In the genomic region with DNA sequence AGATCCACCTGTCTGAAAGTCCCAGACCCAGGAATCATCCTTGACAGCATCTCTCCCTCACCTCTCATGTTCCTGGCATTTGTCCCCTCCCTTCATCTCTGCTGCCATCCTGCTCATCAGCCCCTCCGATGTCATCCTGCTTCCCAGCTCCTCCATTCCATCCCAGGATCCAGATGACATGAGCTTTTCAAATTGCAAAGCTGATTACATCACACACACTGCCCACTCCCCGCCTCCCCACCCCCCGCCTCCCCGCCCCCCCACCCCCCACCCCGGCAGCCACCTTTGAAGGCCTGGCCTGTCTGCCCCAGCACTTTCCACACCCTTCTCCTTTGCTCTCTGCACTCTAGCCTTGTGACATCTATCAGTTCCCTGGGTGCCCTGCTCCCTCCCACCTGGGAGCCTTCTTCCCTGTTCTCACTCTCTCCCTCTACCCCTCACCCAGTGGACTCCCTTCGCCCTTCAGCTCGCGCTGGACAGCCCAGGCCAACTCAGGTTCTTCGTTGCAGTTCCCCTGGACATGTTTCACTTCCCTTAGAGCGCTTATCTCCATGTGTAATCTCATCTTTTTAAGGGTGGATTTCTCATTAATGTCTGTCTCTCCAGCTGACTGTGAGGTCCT, we compare ENCODE assay signal across 16 cellular contexts.
DNase-seq lines count a peak whose midpoint lies in the region; ATAC-seq and TF ChIP-seq lines count a peak whose summit lies in the region.
"Had no signal": no experiment of that assay in that cellular context is flagged by ENCODE, and none has a peak within 500 bp of the region (broad histone marks: within the 10 kb centered on the region; RNA-seq: fewer than 3 reads in every experiment).

No MANE protein-coding gene starts in this region.

- H3K4me3 Mint-ChIP-seq in CD14-positive monocyte = peak overlapping the region in 1 of 2 donors; percentile 76
- H3K4me3 Mint-ChIP-seq in H9 = no peak overlapping the region
- peak overlapping the region; percentile 1 for H3K4me3 Mint-ChIP-seq in activated naive CD8-positive, alpha-beta T cell treated with anti-CD3 and anti-CD28 coated beads for 36 hours
- peak overlapping the region; percentile 25 for H3K4me3 Mint-ChIP-seq in nephron progenitor cell

- no peak overlapping the region for H4K5ac ChIP-seq in H9 (ENCODE audit: insufficient read length, low read depth, low read length)

- H3K27me3 ChIP-seq in H9 (ENCODE audit: insufficient read depth, low read length) = no peaks in the 10 kb centered on the region
- no peaks in the 10 kb centered on the region for H3K27me3 ChIP-seq in effector memory CD4-positive, alpha-beta T cell (replicated peaks; ENCODE audit: control insufficient read depth, insufficient read depth, low read length, poor library complexity, severe bottlenecking)

- no peak overlapping the region for H3K4me2 ChIP-seq in H9 (ENCODE audit: insufficient read depth, insufficient read length, low read length)

- peak; percentile 65 for DNase-seq in CD14-positive monocyte (ENCODE audit: low spot score)
- no peak for DNase-seq in H9
- no peak for DNase-seq in activated naive CD8-positive, alpha-beta T cell treated with anti-CD3 and anti-CD28 coated beads for 36 hours
- no peak for DNase-seq in nephron progenitor cell
- DNase-seq in GM10248 (ENCODE audit: extremely low spot score) = no peak
- DNase-seq in effector memory CD4-positive, alpha-beta T cell = no peak
- DNase-seq: activated CD4-positive, alpha-beta T cell treated with anti-CD3 and anti-CD28 coated beads, Interleukin-2, amount 50 U/mL, for 1 hour; left cardiac atrium; NCI-H1092; NCI-H748 treated with DMSO at 0.1 percent for 48 hours; stimulated activated CD4-positive, alpha-beta T cell treated with anti-CD3 and anti-CD28 coated beads, Interleukin-12 subunit alpha, Interleukin-12 subunit beta, amount 100 ng/mL, for 4 hours; stimulated activated CD8-positive, alpha-beta memory T cell treated with anti-CD3 and anti-CD28 coated beads, Interleukin-4, amount 100 ng/mL, for 48 hours had no signal

- WGBS in H9 (ENCODE audit: extremely low coverage, insufficient read length, low lambda C conversion rate) = no CpG with 5 or more reads among the region's 10 CpGs

- POLR2A ChIA-PET in GM10248 (lab: Yijun Ruan, JAX) = no interaction called here

- CTCF ChIA-PET in GM10248 (lab: Yijun Ruan, JAX) = interaction anchor here (1.0 to 1.4 kb wide), 4 partner anchors 10 to 82 kb away, joined by 3 to 5 read pairs (median 4); no protein-coding TSS in a partner anchor

- H2AFZ ChIP-seq in H9 (ENCODE audit: low read length) = no peak overlapping the region

- TF ChIP-seq CTCF in CD14-positive monocyte (IDR thresholded peaks at IDR 0.05) (no peak), H9 (conservative IDR thresholded peaks at IDR 0.05) (no peak), nephron progenitor cell (IDR thresholded peaks at IDR 0.05) (no peak), GM10248 (IDR thresholded peaks at IDR 0.05; ENCODE audit: control extremely low read depth, extremely low read depth, low read depth, missing control alignments) (no peak)

- H4K20me1 ChIP-seq in H9 (ENCODE audit: control insufficient read depth, insufficient read depth, insufficient read length) = peaks cover 3% of the 10 kb centered on the region

- no peak overlapping the region for H3K27ac ChIP-seq in H9 (ENCODE audit: insufficient read length, low read depth, low read length)
- no peak overlapping the region for H3K27ac ChIP-seq in effector memory CD4-positive, alpha-beta T cell (ENCODE audit: insufficient read depth, low read length, poor library complexity, severe bottlenecking)

- peaks cover 25% of the 10 kb centered on the region for H3K36me3 ChIP-seq in effector memory CD4-positive, alpha-beta T cell (ENCODE audit: control insufficient read depth, insufficient read depth, low read length)

- H3T11ph ChIP-seq in H9 (ENCODE audit: low read length) = no peak overlapping the region

- no peaks in the 10 kb centered on the region for H3K9me3 ChIP-seq in H9 (ENCODE audit: control insufficient read depth, low read depth, low read length)
- no peaks in the 10 kb centered on the region for H3K9me3 ChIP-seq in effector memory CD4-positive, alpha-beta T cell (ENCODE audit: control insufficient read depth, low read length)
- H3K9me3 ChIP-seq: neutrophil had no signal

- H4K91ac ChIP-seq in H9 (ENCODE audit: insufficient read length, low read depth, low read length) = no peak overlapping the region

- no peaks in the 10 kb centered on the region for H3K79me1 ChIP-seq in H9 (ENCODE audit: insufficient read depth, low read depth, low read length, poor library complexity, severe bottlenecking)

- no peak overlapping the region for H3K18ac ChIP-seq in H9 (ENCODE audit: insufficient read length, low read depth, low read length)

- no peak overlapping the region for H2BK120ac ChIP-seq in H9 (ENCODE audit: low read depth, low read length, poor library complexity, severe bottlenecking)

- H3K23me2 ChIP-seq in H9 (ENCODE audit: insufficient read length, low read depth, low read length, poor library complexity, severe bottlenecking) = peaks cover 3% of the 10 kb centered on the region

- H4K8ac ChIP-seq in H9 (replicated peaks; ENCODE audit: insufficient read length, low read depth, low read length) = no peak overlapping the region

- no peak overlapping the region for H2BK15ac ChIP-seq in H9 (ENCODE audit: low read depth, low read length)

- H3K4ac ChIP-seq in H9 (ENCODE audit: low read depth, low read length) = no peak overlapping the region

- H2BK5ac ChIP-seq in H9 (ENCODE audit: insufficient read length, low read length) = no peak overlapping the region

- peaks cover 6% of the 10 kb centered on the region; the same call in 1 of the 2 replicates for H3K4me1 ChIP-seq in H9 (ENCODE audit: insufficient read depth, low read length)
- peaks cover 37% of the 10 kb centered on the region for H3K4me1 ChIP-seq in effector memory CD4-positive, alpha-beta T cell (ENCODE audit: control insufficient read depth, insufficient read depth, low read length, poor library complexity, severe bottlenecking)

- no peak overlapping the region for H3K56ac ChIP-seq in H9 (ENCODE audit: insufficient read length, low read depth, low read length)

- H3K79me2 ChIP-seq in H9 (ENCODE audit: insufficient read depth, low read length) = no peaks in the 10 kb centered on the region

- no peak for ATAC-seq in GM19395 (IDR thresholded peaks at IDR 0.05; ENCODE audit: unreplicated experiment)
- ATAC-seq in GM19455 (IDR thresholded peaks at IDR 0.05; ENCODE audit: unreplicated experiment) = no peak
- ATAC-seq: SK-N-SH treated with all-trans-retinoic acid at 6 μM for 48 hours had no signal

- H3K14ac ChIP-seq in H9 (ENCODE audit: insufficient read depth, low read length) = peak overlapping the region; percentile 13; the same call in 1 of the 2 replicates

- H3K4me1 Mint-ChIP-seq in CD14-positive monocyte = peaks cover 53% of the 10 kb centered on the region
- peaks cover 49 to 55% of the 10 kb centered on the region in 2 experiments for H3K4me1 Mint-ChIP-seq in H9
- peaks cover 66% of the 10 kb centered on the region for H3K4me1 Mint-ChIP-seq in activated naive CD8-positive, alpha-beta T cell treated with anti-CD3 and anti-CD28 coated beads for 36 hours
- peaks cover 47% of the 10 kb centered on the region for H3K4me1 Mint-ChIP-seq in nephron progenitor cell

- H2BK20ac ChIP-seq in H9 (ENCODE audit: low read depth, low read length, poor library complexity, severe bottlenecking) = no peak overlapping the region

- intact Hi-C loops in CD14-positive monocyte (cut with micrococcal nuclease) = no loop called here

- H3K27me3 Mint-ChIP-seq in CD14-positive monocyte (ENCODE audit: low read depth in 3 of 3) = peaks cover 3 to 12% (median 9%) of the 10 kb centered on the region in 3 donors
- H3K27me3 Mint-ChIP-seq in H9 (ENCODE audit: low read depth) = no peaks in the 10 kb centered on the region; the same call in 1 of the 2 replicates
- no peaks in the 10 kb centered on the region for H3K27me3 Mint-ChIP-seq in activated naive CD8-positive, alpha-beta T cell treated with anti-CD3 and anti-CD28 coated beads for 36 hours
- peaks cover 2% of the 10 kb centered on the region for H3K27me3 Mint-ChIP-seq in nephron progenitor cell (ENCODE audit: low read depth, poor library complexity)

- H3K23ac ChIP-seq in H9 (ENCODE audit: insufficient read length, low read depth, low read length) = no peak overlapping the region

- no peak overlapping the region for H3K4me3 ChIP-seq in effector memory CD4-positive, alpha-beta T cell (ENCODE audit: insufficient read depth, low read depth, low read length, poor library complexity, severe bottlenecking)

- H3K27ac Mint-ChIP-seq in CD14-positive monocyte (peak overlapping the region; percentile 88 to 97 (median 94)), H9 (peak overlapping the region in 1 of 3 experiments; percentile 40; a peak in 2 of 7 replicates), nephron progenitor cell (peak overlapping the region; percentile 59)
- H3K27ac Mint-ChIP-seq in activated naive CD8-positive, alpha-beta T cell treated with anti-CD3 and anti-CD28 coated beads for 36 hours = peak overlapping the region; percentile 65

- no peak overlapping the region for H3K9ac ChIP-seq in H9 (ENCODE audit: extremely low read depth, insufficient read length, low read length)

- H3K9me3 Mint-ChIP-seq in CD14-positive monocyte = no peaks in the 10 kb centered on the region
- no peaks in the 10 kb centered on the region; a peak in 1 of 5 replicates for H3K9me3 Mint-ChIP-seq in H9
- no peaks in the 10 kb centered on the region for H3K9me3 Mint-ChIP-seq in activated naive CD8-positive, alpha-beta T cell treated with anti-CD3 and anti-CD28 coated beads for 36 hours
- H3K9me3 Mint-ChIP-seq in nephron progenitor cell = no peaks in the 10 kb centered on the region

- no peak overlapping the region for H2BK12ac ChIP-seq in H9 (ENCODE audit: insufficient read length, low read depth, low read length)

- H3K36me3 Mint-ChIP-seq in CD14-positive monocyte (peaks cover 34 to 38% of the 10 kb centered on the region in 2 donors), H9 (ENCODE audit: insufficient read depth in 1 of 3, low read depth in 3 of 3) (peaks cover 0 to 8% (median 6%) of the 10 kb centered on the region in 3 experiments; a peak in 2 of 7 replicates), nephron progenitor cell (ENCODE audit: low read depth) (no peaks in the 10 kb centered on the region)
- H3K36me3 Mint-ChIP-seq in activated naive CD8-positive, alpha-beta T cell treated with anti-CD3 and anti-CD28 coated beads for 36 hours = peaks cover 51% of the 10 kb centered on the region

- no peak overlapping the region for H2AK5ac ChIP-seq in H9 (ENCODE audit: insufficient read length, low read length)

Comparison
In these comparisons a context has a peak if more than half of its experiments do, and no peak if none do; other contexts are left out.
1. H3K4me3 Mint-ChIP-seq: peak in activated naive CD8-positive, alpha-beta T cell treated with anti-CD3 and anti-CD28 coated beads for 36 hours (single experiment) and nephron progenitor cell (single experiment); none in H9 (0 of 2).